In genomic region chr10:77710081-77710551, GRCh38 we compare ENCODE assay signal across 12 cellular contexts.
DNase-seq lines count a peak whose midpoint lies in the region; ATAC-seq and TF ChIP-seq lines count a peak whose summit lies in the region.
"Had no signal": no experiment of that assay in that cellular context is flagged by ENCODE, and none has a peak within 500 bp of the region (broad histone marks: within the 10 kb centered on the region; RNA-seq: fewer than 3 reads in every experiment).

No MANE protein-coding gene starts in this region.

- H3K4me3 ChIP-seq in HEK293 (ENCODE audit: low read depth, low read length) = no peak overlapping the region
- H3K4me3 ChIP-seq: A549 had no signal

- no peaks in the 10 kb centered on the region for H3K9me3 ChIP-seq in HEK293 (ENCODE audit: control insufficient read depth, insufficient read depth, low read depth, low read length)
- H3K9me3 ChIP-seq: A549 had no signal

- H3K27me3 Mint-ChIP-seq in WTC11 (ENCODE audit: low read depth) = peaks cover 29% of the 10 kb centered on the region

- no peaks in the 10 kb centered on the region for H3K9me3 Mint-ChIP-seq in WTC11
- H3K9me3 Mint-ChIP-seq: nephron had no signal

- H3K36me3 Mint-ChIP-seq in WTC11 = no peaks in the 10 kb centered on the region

- POLR2A ChIA-PET in HEK293 (lab: Yijun Ruan, JAX) (no interaction called here), WTC11 (lab: Charles Lee) (interaction anchor here (0.6 to 1.4 kb wide), 2 partner anchors 64 to 247 kb away, joined by 3 read pairs; no protein-coding TSS in a partner anchor)

- CTCF ChIA-PET in HEK293 (lab: Yijun Ruan, JAX) = interaction anchor here (0.7 to 4.7 kb wide), 13 partner anchors 9 to 546 kb away, joined by 3 to 55 read pairs (median 12); no protein-coding TSS in a partner anchor
- CTCF ChIA-PET in WTC11 (lab: Charles Lee) = interaction anchor here (1.6 to 4.9 kb wide), 10 partner anchors 18 to 536 kb away, joined by 4 to 62 read pairs (median 21); partner anchors contain the start of gene KCNMA1

- TF ChIP-seq CTCF in HEK293 (tag by site-specific recombination; IDR thresholded peaks at IDR 0.05) = no peak
- no peak for TF ChIP-seq CTCF in WTC11 (IDR thresholded peaks at IDR 0.05)

- peaks cover 35% of the 10 kb centered on the region for H3K4me1 Mint-ChIP-seq in WTC11

- no peak overlapping the region for H3K27ac Mint-ChIP-seq in WTC11
- H3K27ac Mint-ChIP-seq: nephron had no signal

- H3K36me3 ChIP-seq in HEK293 (ENCODE audit: control insufficient read depth in 2 of 2, insufficient read depth in 1 of 2, low read length in 2 of 2) = no peaks in the 10 kb centered on the region

- peak; percentile 32 for ATAC-seq in WTC11

- H3K4me3 Mint-ChIP-seq in WTC11 = peak overlapping the region; percentile 64

- H3K4me1 ChIP-seq in HEK293 (ENCODE audit: control insufficient read depth, insufficient read depth, low read length) = no peaks in the 10 kb centered on the region
- H3K4me1 ChIP-seq: A549 had no signal

- peak; percentile 21 to 47 for DNase-seq in activated CD4-positive, alpha-beta T cell treated with anti-CD3 and anti-CD28 coated beads, Interleukin-2, amount 50 U/mL, for 48 hours
- DNase-seq in activated CD4-positive, alpha-beta T cell treated with anti-CD3 and anti-CD28 coated beads, Interleukin-2, amount 50 U/mL, for 4 hours = no peak
- peak; percentile 41 for DNase-seq in WTC11 (ENCODE audit: low spot score)
- DNase-seq in stimulated activated CD8-positive, alpha-beta memory T cell treated with anti-CD3 and anti-CD28 coated beads, Interleukin-4, amount 100 ng/mL, for 48 hours = peak; percentile 37
- DNase-seq in NCI-H1417 treated with DMSO at 0.1 percent for 48 hours (lab: John Stamatoyannopoulos, UW) = no peak
- DNase-seq in DMS79 (lab: John Stamatoyannopoulos, UW) = no peak
- DNase-seq in dedifferentiated amniotic fluid mesenchymal stem cell (ENCODE audit: extremely low spot score) = no peak
- DNase-seq: NCI-H2081, small intestine had no signal

- no peak overlapping the region for H3K27ac ChIP-seq in HEK293 (ENCODE audit: extremely low read depth, low read depth, low read length)
- H3K27ac ChIP-seq: A549 had no signal

TF ChIP-seq in HEK293, 187 proteins besides CTCF, POLR2A, EP300 and RAD21:
- TF ChIP-seq ZNF18 (tag by site-specific recombination; IDR thresholded peaks at IDR 0.05) (no peak), ZIC2 (tag by site-specific recombination; IDR thresholded peaks at IDR 0.05) (0 out of 2 replicates have a peak, but pooled peaks have one; percentile 25)

TF ChIP-seq in WTC11, 78 proteins besides CTCF, POLR2A, EP300 and RAD21 (continues in another document):
- no peak for TF ChIP-seq EMX1 (CRISPR knock-in tag; IDR thresholded peaks at IDR 0.05)
- no peak for TF ChIP-seq ELF4 (CRISPR knock-in tag; IDR thresholded peaks at IDR 0.05; ENCODE audit: low read depth)
- TF ChIP-seq SP1 (CRISPR knock-in tag; conservative IDR thresholded peaks at IDR 0.05) = peak; percentile 39; the same call in 1 of the 2 replicates
- no peak for TF ChIP-seq CREM (CRISPR knock-in tag; IDR thresholded peaks at IDR 0.05)
- no peak for TF ChIP-seq ZNF396 (CRISPR knock-in tag; IDR thresholded peaks at IDR 0.05; ENCODE audit: borderline replicate concordance)
- TF ChIP-seq MYBL2 (CRISPR knock-in tag; IDR thresholded peaks at IDR 0.05) = no peak
- TF ChIP-seq ZNF423 (CRISPR knock-in tag; IDR thresholded peaks at IDR 0.05) = peak; percentile 98
- TF ChIP-seq FOXP4 (CRISPR knock-in tag; IDR thresholded peaks at IDR 0.05) = no peak
- no peak for TF ChIP-seq ESRRA (CRISPR knock-in tag; IDR thresholded peaks at IDR 0.05; ENCODE audit: borderline replicate concordance)
- TF ChIP-seq MAX (CRISPR knock-in tag; IDR thresholded peaks at IDR 0.05) = 0 out of 2 replicates have a peak, but pooled peaks have one; percentile 27
- no peak for TF ChIP-seq ZNF281 (CRISPR knock-in tag; IDR thresholded peaks at IDR 0.05)
- peak; percentile 80; the same call in 1 of the 2 replicates for TF ChIP-seq TEAD1 (CRISPR knock-in tag; IDR thresholded peaks at IDR 0.05)
- TF ChIP-seq IRF2 (CRISPR knock-in tag; IDR thresholded peaks at IDR 0.05; ENCODE audit: borderline replicate concordance, low read depth) = no peak
- TF ChIP-seq ZSCAN18 (CRISPR knock-in tag; IDR thresholded peaks at IDR 0.05) = no peak
- TF ChIP-seq JUN (CRISPR knock-in tag; IDR thresholded peaks at IDR 0.05) = no peak
- no peak for TF ChIP-seq GTF2I (CRISPR knock-in tag; conservative IDR thresholded peaks at IDR 0.05)
- TF ChIP-seq CBFB (CRISPR knock-in tag; IDR thresholded peaks at IDR 0.05; ENCODE audit: low read depth) = no peak
- TF ChIP-seq NR3C1 (CRISPR knock-in tag; conservative IDR thresholded peaks at IDR 0.05; ENCODE audit: low read depth) = no peak
- no peak for TF ChIP-seq MLX (CRISPR knock-in tag; IDR thresholded peaks at IDR 0.05)

Comparison
In these comparisons a context has a peak if more than half of its experiments do, and no peak if none do; other contexts are left out.
1. DNase-seq: peak in activated CD4-positive, alpha-beta T cell treated with anti-CD3 and anti-CD28 coated beads, Interleukin-2, amount 50 U/mL, for 48 hours (2 of 2), WTC11 (single experiment) and stimulated activated CD8-positive, alpha-beta memory T cell treated with anti-CD3 and anti-CD28 coated beads, Interleukin-4, amount 100 ng/mL, for 48 hours (single experiment); none in activated CD4-positive, alpha-beta T cell treated with anti-CD3 and anti-CD28 coated beads, Interleukin-2, amount 50 U/mL, for 4 hours (0 of 2), NCI-H1417 treated with DMSO at 0.1 percent for 48 hours (single experiment), DMS79 (single experiment) and dedifferentiated amniotic fluid mesenchymal stem cell (single experiment).